In the genomic region with DNA sequence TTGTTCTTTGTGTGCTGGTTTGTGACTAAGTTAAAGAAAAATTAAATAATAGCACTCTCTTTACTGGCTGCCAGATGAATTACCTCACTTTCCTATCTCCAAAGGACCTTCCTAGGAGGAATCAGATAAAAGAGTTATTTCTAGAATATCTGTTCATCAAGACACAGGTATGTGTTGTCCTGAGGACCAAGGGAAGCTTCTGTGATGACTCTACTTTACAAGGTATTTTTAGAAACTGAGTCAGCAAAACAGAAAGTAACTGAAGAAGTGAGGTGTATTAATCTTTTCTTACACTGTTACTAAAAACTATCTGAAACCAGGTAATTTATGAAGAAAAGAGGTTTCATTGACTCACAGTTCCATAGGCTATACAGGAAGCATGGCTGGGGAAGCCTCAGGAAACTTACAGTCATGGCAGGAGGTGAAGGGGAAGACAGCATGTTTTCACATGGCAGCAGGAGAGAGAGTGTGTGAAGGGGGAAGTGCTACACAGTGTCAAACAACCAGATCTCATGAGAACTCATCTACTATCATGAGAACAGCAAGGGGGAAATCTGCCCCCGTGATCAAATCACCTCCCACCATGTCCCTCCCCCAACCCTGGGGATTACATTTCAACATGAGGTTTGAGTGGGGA, we compare ENCODE assay signal across 12 cellular contexts.
"Had no signal": no experiment of that assay in that cellular context is flagged by ENCODE, and none has a peak within 500 bp of the region (broad histone marks: within the 10 kb centered on the region; RNA-seq: fewer than 3 reads in every experiment).

No MANE protein-coding gene starts in this region.

- H3K9me3 Mint-ChIP-seq: natural killer cell treated with Interleukin-12 subunit alpha and Interleukin-12 subunit beta and Interleukin-15 and Interleukin-18, amount 100 ng/mL, for 72 hours had no signal

- H3K36me3 Mint-ChIP-seq: natural killer cell treated with Interleukin-12 subunit alpha and Interleukin-12 subunit beta and Interleukin-15 and Interleukin-18, amount 100 ng/mL, for 72 hours; stimulated activated memory B cell treated with anti-CD40 and anti-IgM and Interleukin-4, amounts not matched to agents 10 μg/mL and 1 μg/mL and 100 μg/mL, for 72 hours had no signal

- H3K27ac Mint-ChIP-seq: activated CD8-positive, alpha-beta T cell treated with anti-CD3 and anti-CD28 coated beads, Interleukin-2, amount 10 ng/mL, durations not matched to agents 7 days and 5 days; natural killer cell treated with Interleukin-12 subunit alpha and Interleukin-12 subunit beta and Interleukin-15 and Interleukin-18, amount 100 ng/mL, for 72 hours; stimulated activated memory B cell treated with anti-CD40 and anti-IgM and Interleukin-4, amounts not matched to agents 10 μg/mL and 1 μg/mL and 100 μg/mL, for 72 hours; T-helper 2 cell treated with Interferon-gamma antibody and Interleukin-4, amounts not matched to agents 5 μg/mL and 100 μg/mL, for 36 hours had no signal

- ATAC-seq: activated CD8-positive, alpha-beta T cell treated with anti-CD3 and anti-CD28 coated beads, Interleukin-2, amount 10 ng/mL, durations not matched to agents 7 days and 5 days; body of pancreas; left colon; natural killer cell treated with Interleukin-12 subunit alpha and Interleukin-12 subunit beta and Interleukin-15 and Interleukin-18, amount 100 ng/mL, for 72 hours; stimulated activated memory B cell treated with anti-CD40 and anti-IgM and Interleukin-4, amounts not matched to agents 10 μg/mL and 1 μg/mL and 100 μg/mL, for 72 hours had no signal

- DNase-seq: activated CD4-positive, alpha-beta T cell treated with anti-CD3 and anti-CD28 coated beads for 48 hours; activated CD8-positive, alpha-beta T cell treated with anti-CD3 and anti-CD28 coated beads, Interleukin-2, amount 10 ng/mL, durations not matched to agents 7 days and 5 days; activated effector memory CD4-positive, alpha-beta T cell treated with anti-CD3 and anti-CD28 coated beads, Interleukin-2, amount 50 U/mL, for 16 hours; activated T-cell treated with anti-CD3 and anti-CD28 coated beads, Interleukin-2, amount 50 U/mL, for 48 hours; body of pancreas; dermis blood vessel endothelial cell; left colon; spleen; stimulated activated CD4-positive, alpha-beta T cell treated with anti-CD3 and anti-CD28 coated beads, Interleukin-4, amount 100 ng/mL, for 4 hours had no signal

- H3K4me3 Mint-ChIP-seq: activated CD8-positive, alpha-beta T cell treated with anti-CD3 and anti-CD28 coated beads, Interleukin-2, amount 10 ng/mL, durations not matched to agents 7 days and 5 days; natural killer cell treated with Interleukin-12 subunit alpha and Interleukin-12 subunit beta and Interleukin-15 and Interleukin-18, amount 100 ng/mL, for 72 hours; stimulated activated memory B cell treated with anti-CD40 and anti-IgM and Interleukin-4, amounts not matched to agents 10 μg/mL and 1 μg/mL and 100 μg/mL, for 72 hours; T-helper 2 cell treated with Interferon-gamma antibody and Interleukin-4, amounts not matched to agents 5 μg/mL and 100 μg/mL, for 36 hours had no signal

- H3K27me3 Mint-ChIP-seq: stimulated activated memory B cell treated with anti-CD40 and anti-IgM and Interleukin-4, amounts not matched to agents 10 μg/mL and 1 μg/mL and 100 μg/mL, for 72 hours had no signal
